ENCODE assay signal across 4 cellular contexts in genomic region chr12:4871514-4871913, GRCh38. TPM values are rescaled to one million over a fixed set of nuclear protein-coding genes. Genes with fewer than 3 reads are reported as not detected.
"Had no signal": no experiment of that assay in that cellular context is flagged by ENCODE, and none has a peak within 500 bp of the region (broad histone marks: within the 10 kb centered on the region; RNA-seq: fewer than 3 reads in every experiment).

No MANE protein-coding gene starts in this region.

- H3K4me3 ChIP-seq: GM12878 had no signal

- DNase-seq: GDM1, GF-D8 had no signal

RNA-seq across cellular contexts. Expression of gene KCNA1, which starts 38.2 kb away (rescaled TPM):
- total RNA-seq: G401 had no signal
